1 cellular context compared by ENCODE assay signal in the genomic region with DNA sequence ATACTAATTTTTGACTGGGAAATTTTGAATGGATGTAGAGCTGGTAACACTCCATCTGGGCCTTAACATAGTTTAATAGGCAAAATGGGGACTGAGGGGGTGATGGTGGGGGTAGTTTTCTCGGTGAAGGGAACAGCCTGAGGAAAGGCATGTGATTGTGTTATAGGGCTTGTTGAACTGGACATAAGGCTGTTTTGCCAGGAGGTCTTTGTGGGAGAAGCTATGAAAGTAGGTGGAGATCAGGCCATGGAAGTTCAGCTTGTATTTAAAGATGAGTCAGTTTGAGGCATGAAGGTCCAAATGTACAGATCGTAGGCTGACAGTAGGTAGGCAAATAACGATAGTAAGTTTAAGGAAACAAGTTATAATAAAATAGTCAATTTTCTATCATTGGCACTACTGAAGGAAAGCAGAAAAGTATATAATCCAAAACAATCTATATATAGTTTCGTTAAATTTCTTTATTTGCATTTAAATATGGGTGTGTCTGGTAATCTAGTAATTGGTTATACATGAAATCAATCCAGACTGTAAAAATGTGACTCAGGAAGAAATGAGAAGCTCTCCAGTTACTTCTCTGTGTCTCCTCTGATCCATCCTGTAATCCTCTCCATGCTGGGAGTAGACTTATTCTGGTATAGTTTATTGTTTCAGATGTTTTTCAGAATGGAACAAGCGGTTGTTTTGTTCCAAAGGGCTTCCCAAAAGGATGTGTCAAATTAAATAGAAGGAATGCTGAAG.
A peak's percentile ranks its signal among the peaks of the same experiment; 100 is the strongest.
TF ChIP-seq lines count a peak whose summit lies in the region.

No MANE protein-coding gene starts in this region.

TF ChIP-seq in HEK293, 187 proteins besides CTCF, POLR2A, EP300 and RAD21 (continued from another document):
- TF ChIP-seq, protein P1, sequence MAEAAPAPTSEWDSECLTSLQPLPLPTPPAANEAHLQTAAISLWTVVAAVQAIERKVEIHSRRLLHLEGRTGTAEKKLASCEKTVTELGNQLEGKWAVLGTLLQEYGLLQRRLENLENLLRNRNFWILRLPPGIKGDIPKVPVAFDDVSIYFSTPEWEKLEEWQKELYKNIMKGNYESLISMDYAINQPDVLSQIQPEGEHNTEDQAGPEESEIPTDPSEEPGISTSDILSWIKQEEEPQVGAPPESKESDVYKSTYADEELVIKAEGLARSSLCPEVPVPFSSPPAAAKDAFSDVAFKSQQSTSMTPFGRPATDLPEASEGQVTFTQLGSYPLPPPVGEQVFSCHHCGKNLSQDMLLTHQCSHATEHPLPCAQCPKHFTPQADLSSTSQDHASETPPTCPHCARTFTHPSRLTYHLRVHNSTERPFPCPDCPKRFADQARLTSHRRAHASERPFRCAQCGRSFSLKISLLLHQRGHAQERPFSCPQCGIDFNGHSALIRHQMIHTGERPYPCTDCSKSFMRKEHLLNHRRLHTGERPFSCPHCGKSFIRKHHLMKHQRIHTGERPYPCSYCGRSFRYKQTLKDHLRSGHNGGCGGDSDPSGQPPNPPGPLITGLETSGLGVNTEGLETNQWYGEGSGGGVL (tag by site-specific recombination; IDR thresholded peaks at IDR 0.05): 0 out of 2 replicates have a peak, but pooled peaks have one; percentile 26
- TF ChIP-seq ZNF157 (tag by site-specific recombination; IDR thresholded peaks at IDR 0.05) (no peak), ZNF394 (tag by site-specific recombination; IDR thresholded peaks at IDR 0.05; ENCODE audit: borderline replicate concordance) (peak; percentile 53; the same call in 1 of the 2 replicates), ZNF670 (tag by site-specific recombination; IDR thresholded peaks at IDR 0.05; ENCODE audit: low read depth) (no peak), RBAK (tag by site-specific recombination; IDR thresholded peaks at IDR 0.05) (no peak), ZBTB17 (tag by site-specific recombination; IDR thresholded peaks at IDR 0.05) (peak; percentile 70; the same call in 1 of the 2 replicates), ZNF544 (tag by site-specific recombination; IDR thresholded peaks at IDR 0.05) (no peak), ZNF140 (tag by site-specific recombination; IDR thresholded peaks at IDR 0.05) (no peak), ZNF114 (tag by site-specific recombination; IDR thresholded peaks at IDR 0.05) (no peak), ZNF660 (tag by site-specific recombination; IDR thresholded peaks at IDR 0.05) (no peak), ZNF433 (tag by site-specific recombination; IDR thresholded peaks at IDR 0.05; ENCODE audit: low read depth) (no peak), ZNF510 (tag by site-specific recombination; IDR thresholded peaks at IDR 0.05; ENCODE audit: insufficient replicate concordance) (no peak), ZNF366 (tag by site-specific recombination; conservative IDR thresholded peaks at IDR 0.05) (no peak), ZNF19 (tag by site-specific recombination; IDR thresholded peaks at IDR 0.05; ENCODE audit: low read depth) (no peak), KLF1 (tag by site-specific recombination; IDR thresholded peaks at IDR 0.05) (no peak), ZNF16 (tag by site-specific recombination; IDR thresholded peaks at IDR 0.05; ENCODE audit: low read depth) (no peak), HOXA7 (CRISPR knock-in tag; IDR thresholded peaks at IDR 0.05; ENCODE audit: borderline replicate concordance) (no peak), ZNF843 (tag by site-specific recombination; IDR thresholded peaks at IDR 0.05) (no peak), ZNF391 (tag by site-specific recombination; IDR thresholded peaks at IDR 0.05; ENCODE audit: borderline replicate concordance, low read depth) (no peak), FEZF1 (tag by site-specific recombination; IDR thresholded peaks at IDR 0.05) (no peak), EGR2 (tag by site-specific recombination; IDR thresholded peaks at IDR 0.05; ENCODE audit: low read depth) (peak; percentile 65)
- TF ChIP-seq, protein P2, sequence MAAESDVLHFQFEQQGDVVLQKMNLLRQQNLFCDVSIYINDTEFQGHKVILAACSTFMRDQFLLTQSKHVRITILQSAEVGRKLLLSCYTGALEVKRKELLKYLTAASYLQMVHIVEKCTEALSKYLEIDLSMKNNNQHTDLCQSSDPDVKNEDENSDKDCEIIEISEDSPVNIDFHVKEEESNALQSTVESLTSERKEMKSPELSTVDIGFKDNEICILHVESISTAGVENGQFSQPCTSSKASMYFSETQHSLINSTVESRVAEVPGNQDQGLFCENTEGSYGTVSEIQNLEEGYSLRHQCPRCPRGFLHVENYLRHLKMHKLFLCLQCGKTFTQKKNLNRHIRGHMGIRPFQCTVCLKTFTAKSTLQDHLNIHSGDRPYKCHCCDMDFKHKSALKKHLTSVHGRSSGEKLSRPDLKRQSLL (tag by site-specific recombination; IDR thresholded peaks at IDR 0.05): no peak
- TF ChIP-seq, protein P3, sequence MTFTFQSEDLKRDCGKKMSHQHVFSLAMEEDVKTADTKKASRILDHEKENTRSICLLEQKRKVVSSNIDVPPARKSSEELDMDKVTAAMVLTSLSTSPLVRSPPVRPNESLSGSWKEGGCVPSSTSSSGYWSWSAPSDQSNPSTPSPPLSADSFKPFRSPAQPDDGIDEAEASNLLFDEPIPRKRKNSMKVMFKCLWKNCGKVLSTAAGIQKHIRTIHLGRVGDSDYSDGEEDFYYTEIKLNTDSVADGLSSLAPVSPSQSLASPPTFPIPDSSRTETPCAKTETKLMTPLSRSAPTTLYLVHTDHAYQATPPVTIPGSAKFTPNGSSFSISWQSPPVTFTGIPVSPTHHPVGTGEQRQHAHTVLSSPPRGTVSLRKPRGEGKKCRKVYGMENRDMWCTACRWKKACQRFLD (tag by site-specific recombination; IDR thresholded peaks at IDR 0.05): no peak
- TF ChIP-seq, protein P4, sequence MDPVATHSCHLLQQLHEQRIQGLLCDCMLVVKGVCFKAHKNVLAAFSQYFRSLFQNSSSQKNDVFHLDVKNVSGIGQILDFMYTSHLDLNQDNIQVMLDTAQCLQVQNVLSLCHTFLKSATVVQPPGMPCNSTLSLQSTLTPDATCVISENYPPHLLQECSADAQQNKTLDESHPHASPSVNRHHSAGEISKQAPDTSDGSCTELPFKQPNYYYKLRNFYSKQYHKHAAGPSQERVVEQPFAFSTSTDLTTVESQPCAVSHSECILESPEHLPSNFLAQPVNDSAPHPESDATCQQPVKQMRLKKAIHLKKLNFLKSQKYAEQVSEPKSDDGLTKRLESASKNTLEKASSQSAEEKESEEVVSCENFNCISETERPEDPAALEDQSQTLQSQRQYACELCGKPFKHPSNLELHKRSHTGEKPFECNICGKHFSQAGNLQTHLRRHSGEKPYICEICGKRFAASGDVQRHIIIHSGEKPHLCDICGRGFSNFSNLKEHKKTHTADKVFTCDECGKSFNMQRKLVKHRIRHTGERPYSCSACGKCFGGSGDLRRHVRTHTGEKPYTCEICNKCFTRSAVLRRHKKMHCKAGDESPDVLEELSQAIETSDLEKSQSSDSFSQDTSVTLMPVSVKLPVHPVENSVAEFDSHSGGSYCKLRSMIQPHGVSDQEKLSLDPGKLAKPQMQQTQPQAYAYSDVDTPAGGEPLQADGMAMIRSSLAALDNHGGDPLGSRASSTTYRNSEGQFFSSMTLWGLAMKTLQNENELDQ (tag by site-specific recombination; IDR thresholded peaks at IDR 0.05; ENCODE audit: low read depth): no peak
- TF ChIP-seq, protein P5, sequence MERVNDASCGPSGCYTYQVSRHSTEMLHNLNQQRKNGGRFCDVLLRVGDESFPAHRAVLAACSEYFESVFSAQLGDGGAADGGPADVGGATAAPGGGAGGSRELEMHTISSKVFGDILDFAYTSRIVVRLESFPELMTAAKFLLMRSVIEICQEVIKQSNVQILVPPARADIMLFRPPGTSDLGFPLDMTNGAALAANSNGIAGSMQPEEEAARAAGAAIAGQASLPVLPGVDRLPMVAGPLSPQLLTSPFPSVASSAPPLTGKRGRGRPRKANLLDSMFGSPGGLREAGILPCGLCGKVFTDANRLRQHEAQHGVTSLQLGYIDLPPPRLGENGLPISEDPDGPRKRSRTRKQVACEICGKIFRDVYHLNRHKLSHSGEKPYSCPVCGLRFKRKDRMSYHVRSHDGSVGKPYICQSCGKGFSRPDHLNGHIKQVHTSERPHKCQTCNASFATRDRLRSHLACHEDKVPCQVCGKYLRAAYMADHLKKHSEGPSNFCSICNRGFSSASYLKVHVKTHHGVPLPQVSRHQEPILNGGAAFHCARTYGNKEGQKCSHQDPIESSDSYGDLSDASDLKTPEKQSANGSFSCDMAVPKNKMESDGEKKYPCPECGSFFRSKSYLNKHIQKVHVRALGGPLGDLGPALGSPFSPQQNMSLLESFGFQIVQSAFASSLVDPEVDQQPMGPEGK (tag by site-specific recombination; IDR thresholded peaks at IDR 0.05): no peak
- TF ChIP-seq, protein P6, sequence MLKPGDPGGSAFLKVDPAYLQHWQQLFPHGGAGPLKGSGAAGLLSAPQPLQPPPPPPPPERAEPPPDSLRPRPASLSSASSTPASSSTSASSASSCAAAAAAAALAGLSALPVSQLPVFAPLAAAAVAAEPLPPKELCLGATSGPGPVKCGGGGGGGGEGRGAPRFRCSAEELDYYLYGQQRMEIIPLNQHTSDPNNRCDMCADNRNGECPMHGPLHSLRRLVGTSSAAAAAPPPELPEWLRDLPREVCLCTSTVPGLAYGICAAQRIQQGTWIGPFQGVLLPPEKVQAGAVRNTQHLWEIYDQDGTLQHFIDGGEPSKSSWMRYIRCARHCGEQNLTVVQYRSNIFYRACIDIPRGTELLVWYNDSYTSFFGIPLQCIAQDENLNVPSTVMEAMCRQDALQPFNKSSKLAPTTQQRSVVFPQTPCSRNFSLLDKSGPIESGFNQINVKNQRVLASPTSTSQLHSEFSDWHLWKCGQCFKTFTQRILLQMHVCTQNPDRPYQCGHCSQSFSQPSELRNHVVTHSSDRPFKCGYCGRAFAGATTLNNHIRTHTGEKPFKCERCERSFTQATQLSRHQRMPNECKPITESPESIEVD (tag by site-specific recombination; IDR thresholded peaks at IDR 0.05): peak; percentile 72
- TF ChIP-seq, protein P7, sequence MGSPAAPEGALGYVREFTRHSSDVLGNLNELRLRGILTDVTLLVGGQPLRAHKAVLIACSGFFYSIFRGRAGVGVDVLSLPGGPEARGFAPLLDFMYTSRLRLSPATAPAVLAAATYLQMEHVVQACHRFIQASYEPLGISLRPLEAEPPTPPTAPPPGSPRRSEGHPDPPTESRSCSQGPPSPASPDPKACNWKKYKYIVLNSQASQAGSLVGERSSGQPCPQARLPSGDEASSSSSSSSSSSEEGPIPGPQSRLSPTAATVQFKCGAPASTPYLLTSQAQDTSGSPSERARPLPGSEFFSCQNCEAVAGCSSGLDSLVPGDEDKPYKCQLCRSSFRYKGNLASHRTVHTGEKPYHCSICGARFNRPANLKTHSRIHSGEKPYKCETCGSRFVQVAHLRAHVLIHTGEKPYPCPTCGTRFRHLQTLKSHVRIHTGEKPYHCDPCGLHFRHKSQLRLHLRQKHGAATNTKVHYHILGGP (tag by site-specific recombination; IDR thresholded peaks at IDR 0.05): 0 out of 2 replicates have a peak, but pooled peaks have one; percentile 7
- TF ChIP-seq, protein P8, sequence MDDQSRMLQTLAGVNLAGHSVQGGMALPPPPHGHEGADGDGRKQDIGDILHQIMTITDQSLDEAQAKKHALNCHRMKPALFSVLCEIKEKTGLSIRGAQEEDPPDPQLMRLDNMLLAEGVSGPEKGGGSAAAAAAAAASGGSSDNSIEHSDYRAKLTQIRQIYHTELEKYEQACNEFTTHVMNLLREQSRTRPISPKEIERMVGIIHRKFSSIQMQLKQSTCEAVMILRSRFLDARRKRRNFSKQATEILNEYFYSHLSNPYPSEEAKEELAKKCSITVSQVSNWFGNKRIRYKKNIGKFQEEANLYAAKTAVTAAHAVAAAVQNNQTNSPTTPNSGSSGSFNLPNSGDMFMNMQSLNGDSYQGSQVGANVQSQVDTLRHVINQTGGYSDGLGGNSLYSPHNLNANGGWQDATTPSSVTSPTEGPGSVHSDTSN (CRISPR knock-in tag; IDR thresholded peaks at IDR 0.05): no peak
